ENCODE assay signal across 8 cellular contexts in genomic region chr2:186460465-186460864, GRCh38. TPM values are rescaled to one million over a fixed set of nuclear protein-coding genes. Genes with fewer than 3 reads are reported as not detected.
DNase-seq lines count a peak whose midpoint lies in the region; ATAC-seq and TF ChIP-seq lines count a peak whose summit lies in the region.

No MANE protein-coding gene starts in this region.

- H3K27ac Mint-ChIP-seq in Caco-2 (ENCODE audit: unreplicated experiment) (no peak overlapping the region), natural killer cell (no peak overlapping the region)
- no peak overlapping the region for H3K27ac Mint-ChIP-seq in activated CD8-positive, alpha-beta memory T cell treated with anti-CD3 and anti-CD28 coated beads, Interleukin-2, amount 10 ng/mL, durations not matched to agents 7 days and 5 days

- H3K9me3 Mint-ChIP-seq in Caco-2 (ENCODE audit: unreplicated experiment) = no peaks in the 10 kb centered on the region
- H3K9me3 Mint-ChIP-seq in natural killer cell = peaks cover 0 to 3% of the 10 kb centered on the region in 2 donors
- H3K9me3 Mint-ChIP-seq in activated CD8-positive, alpha-beta memory T cell treated with anti-CD3 and anti-CD28 coated beads, Interleukin-2, amount 10 ng/mL, durations not matched to agents 7 days and 5 days (ENCODE audit: low read depth) = no peaks in the 10 kb centered on the region
- H3K9me3 Mint-ChIP-seq in activated T-cell treated with anti-CD3 and anti-CD28 coated beads, Interleukin-2, amount 50 U/mL, for 4 hours = no peaks in the 10 kb centered on the region

- no peak overlapping the region for H3K9ac ChIP-seq in neural cell (ENCODE audit: low read length)

- H3K36me3 Mint-ChIP-seq in Caco-2 (ENCODE audit: insufficient read depth, unreplicated experiment) = no peaks in the 10 kb centered on the region
- no peaks in the 10 kb centered on the region for H3K36me3 Mint-ChIP-seq in natural killer cell
- H3K36me3 Mint-ChIP-seq in activated CD8-positive, alpha-beta memory T cell treated with anti-CD3 and anti-CD28 coated beads, Interleukin-2, amount 10 ng/mL, durations not matched to agents 7 days and 5 days = no peaks in the 10 kb centered on the region
- H3K36me3 Mint-ChIP-seq in activated T-cell treated with anti-CD3 and anti-CD28 coated beads, Interleukin-2, amount 50 U/mL, for 4 hours (ENCODE audit: insufficient read depth) = peaks cover 5% of the 10 kb centered on the region

- no peak overlapping the region for H2AFZ ChIP-seq in neural cell (ENCODE audit: low read depth, low read length)

- POLR2A ChIA-PET in Caco-2 (lab: Charles Lee) = no interaction called here

- H3K9me3 ChIP-seq in Caco-2 = no peaks in the 10 kb centered on the region
- H3K9me3 ChIP-seq in neural cell (ENCODE audit: low read length) = no peaks in the 10 kb centered on the region

- H3K4me3 ChIP-seq in Caco-2 (ENCODE audit: low read depth, low read length) (no peak overlapping the region), neural cell (ENCODE audit: low read length) (no peak overlapping the region)

- no peak overlapping the region for H3K4me3 Mint-ChIP-seq in Caco-2 (ENCODE audit: unreplicated experiment)
- no peak overlapping the region for H3K4me3 Mint-ChIP-seq in natural killer cell
- no peak overlapping the region for H3K4me3 Mint-ChIP-seq in activated CD8-positive, alpha-beta memory T cell treated with anti-CD3 and anti-CD28 coated beads, Interleukin-2, amount 10 ng/mL, durations not matched to agents 7 days and 5 days
- H3K4me3 Mint-ChIP-seq in activated T-cell treated with anti-CD3 and anti-CD28 coated beads, Interleukin-2, amount 50 U/mL, for 4 hours = no peak overlapping the region

- TF ChIP-seq EP300 in neural cell (conservative IDR thresholded peaks at IDR 0.05; ENCODE audit: poor library complexity, severe bottlenecking) = no peak

- CTCF ChIA-PET in Caco-2 (lab: Charles Lee) = interaction anchor here (1.3 kb wide), 1 partner anchor 320 kb away, joined by 4 read pairs; no protein-coding TSS in a partner anchor
- CTCF ChIA-PET in activated CD8-positive, alpha-beta memory T cell treated with anti-CD3 and anti-CD28 coated beads, Interleukin-2, amount 10 ng/mL, durations not matched to agents 7 days and 5 days (lab: Charles Lee) = interaction anchor here (1.2 kb wide), 2 partner anchors 129 to 181 kb away, joined by 3 to 4 read pairs; partner anchors contain the start of gene ITGAV

- TF ChIP-seq CTCF in Caco-2 (IDR thresholded peaks at IDR 0.05; ENCODE audit: insufficient read depth in 1 of 2, low read depth in 1 of 2, low read length in 1 of 2, severe bottlenecking in 1 of 2, unreplicated experiment in 1 of 2) (peak; percentile 35 to 43), neural cell (IDR thresholded peaks at IDR 0.05; ENCODE audit: poor library complexity, severe bottlenecking) (peak; percentile 69), natural killer cell (IDR thresholded peaks at IDR 0.05) (no peak)

- H3K27ac ChIP-seq in neural cell (ENCODE audit: low read length) = no peak overlapping the region

- ATAC-seq in GM19452 (IDR thresholded peaks at IDR 0.05; ENCODE audit: unreplicated experiment) (peak; percentile 79), HG03558 (IDR thresholded peaks at IDR 0.05; ENCODE audit: extremely low read depth, unreplicated experiment) (peak; percentile 84), natural killer cell (no peak)
- no peak for ATAC-seq in activated CD8-positive, alpha-beta memory T cell treated with anti-CD3 and anti-CD28 coated beads, Interleukin-2, amount 10 ng/mL, durations not matched to agents 7 days and 5 days
- ATAC-seq in activated T-cell treated with anti-CD3 and anti-CD28 coated beads, Interleukin-2, amount 50 U/mL, for 4 hours = no peak

- H3K36me3 ChIP-seq in Caco-2 (ENCODE audit: control insufficient read depth, insufficient read depth, low read length) (no peaks in the 10 kb centered on the region), neural cell (ENCODE audit: insufficient read depth, low read length) (no peaks in the 10 kb centered on the region)

- H3K9me2 ChIP-seq in neural cell (ENCODE audit: insufficient read depth, low read length) = no peaks in the 10 kb centered on the region

- no peaks in the 10 kb centered on the region for H3F3A ChIP-seq in neural cell (ENCODE audit: insufficient read depth, low read length, poor library complexity, severe bottlenecking)

- TF ChIP-seq RAD21 in neural cell (conservative IDR thresholded peaks at IDR 0.05) = peak; percentile 78

- H3K27me3 ChIP-seq in Caco-2 (replicated peaks; ENCODE audit: control insufficient read depth, insufficient read depth, low read length) (no peaks in the 10 kb centered on the region), neural cell (ENCODE audit: insufficient read depth, low read depth, low read length) (no peaks in the 10 kb centered on the region)

- no peaks in the 10 kb centered on the region for H3K4me1 ChIP-seq in Caco-2

- no TSS peak for BruUV-seq in Caco-2 (replicated peaks; lab: Mats Ljungman, UMichigan)

- no peak overlapping the region for H3K4me2 ChIP-seq in neural cell (ENCODE audit: low read length)

- intact Hi-C loops in Caco-2 (cut with micrococcal nuclease; ENCODE audit: unreplicated experiment) (loop anchor here (1.0 kb wide), 3 partner anchors 181 to 294 kb away; no protein-coding TSS in a partner anchor), natural killer cell (cut with micrococcal nuclease) (no loop called here)

- H3K4me1 Mint-ChIP-seq in Caco-2 (ENCODE audit: low read depth, unreplicated experiment) = peaks cover 5% of the 10 kb centered on the region
- H3K4me1 Mint-ChIP-seq in natural killer cell = peaks cover 0 to 5% of the 10 kb centered on the region in 2 donors
- no peaks in the 10 kb centered on the region for H3K4me1 Mint-ChIP-seq in activated CD8-positive, alpha-beta memory T cell treated with anti-CD3 and anti-CD28 coated beads, Interleukin-2, amount 10 ng/mL, durations not matched to agents 7 days and 5 days
- no peaks in the 10 kb centered on the region for H3K4me1 Mint-ChIP-seq in activated T-cell treated with anti-CD3 and anti-CD28 coated beads, Interleukin-2, amount 50 U/mL, for 4 hours (ENCODE audit: low read depth)

- DNase-seq in Caco-2 (peak in 1 of 2 experiments; percentile 43), amniotic epithelial cell (ENCODE audit: low read depth) (peak; percentile 42), natural killer cell (no peak)
- DNase-seq in activated CD8-positive, alpha-beta memory T cell treated with anti-CD3 and anti-CD28 coated beads, Interleukin-2, amount 10 ng/mL, durations not matched to agents 7 days and 5 days = no peak
- DNase-seq in activated T-cell treated with anti-CD3 and anti-CD28 coated beads, Interleukin-2, amount 50 U/mL, for 4 hours = no peak

- H3K27me3 Mint-ChIP-seq in Caco-2 (ENCODE audit: insufficient read depth, unreplicated experiment) (no peaks in the 10 kb centered on the region), natural killer cell (ENCODE audit: low read depth in 2 of 2) (no peaks in the 10 kb centered on the region)
- H3K27me3 Mint-ChIP-seq in activated CD8-positive, alpha-beta memory T cell treated with anti-CD3 and anti-CD28 coated beads, Interleukin-2, amount 10 ng/mL, durations not matched to agents 7 days and 5 days = no peaks in the 10 kb centered on the region
- no peaks in the 10 kb centered on the region for H3K27me3 Mint-ChIP-seq in activated T-cell treated with anti-CD3 and anti-CD28 coated beads, Interleukin-2, amount 50 U/mL, for 4 hours (ENCODE audit: low read depth)

- no peaks in the 10 kb centered on the region for H4K20me1 ChIP-seq in neural cell (ENCODE audit: insufficient read depth)

- no peaks in the 10 kb centered on the region for H3K79me2 ChIP-seq in neural cell (replicated peaks; ENCODE audit: insufficient read depth, low read length)

TF ChIP-seq in neural cell, 6 proteins besides CTCF, POLR2A, EP300 and RAD21:
- TF ChIP-seq EZH2 (IDR thresholded peaks at IDR 0.05; ENCODE audit: borderline replicate concordance, insufficient read depth, low read length, poor library complexity, severe bottlenecking) = no peak
- peak; percentile 73 for TF ChIP-seq SMC3 (conservative IDR thresholded peaks at IDR 0.05; ENCODE audit: poor library complexity)

RNA-seq across cellular contexts. Expression of gene ZC3H15, which starts 25.6 kb away (rescaled TPM):
- total RNA-seq in Caco-2 (2022) (97.2 and 98.1 TPM in 2 replicates), natural killer cell (100 to 1,000 TPM in 2 of 3 donors, 10 to 100 TPM in 1; 92.5 to 115 (median 106) TPM)
- polyA plus RNA-seq in neural cell = 122 and 149 TPM in 2 replicates
- 105 and 108 TPM in 2 replicates for polyA minus RNA-seq in neural cell
- total RNA-seq in activated CD8-positive, alpha-beta memory T cell treated with anti-CD3 and anti-CD28 coated beads, Interleukin-2, amount 10 ng/mL, durations not matched to agents 7 days and 5 days = 10 to 100 TPM; 67.3 to 87.2 TPM
- 100 to 1,000 TPM in 1 of 3 donors, 10 to 100 TPM in 2; 93.6 to 103 (median 94.3) TPM for total RNA-seq in activated T-cell treated with anti-CD3 and anti-CD28 coated beads, Interleukin-2, amount 50 U/mL, for 4 hours

Comparison
In these comparisons a context has a peak if more than half of its experiments do, and no peak if none do; other contexts are left out.
1. ATAC-seq: peak in GM19452 (single experiment) and HG03558 (single experiment); none in natural killer cell (0 of 3), activated CD8-positive, alpha-beta memory T cell treated with anti-CD3 and anti-CD28 coated beads, Interleukin-2, amount 10 ng/mL, durations not matched to agents 7 days and 5 days (single experiment) and activated T-cell treated with anti-CD3 and anti-CD28 coated beads, Interleukin-2, amount 50 U/mL, for 4 hours (0 of 2).